Comparison of ENCODE assay signal across 13 cellular contexts in the genomic region with DNA sequence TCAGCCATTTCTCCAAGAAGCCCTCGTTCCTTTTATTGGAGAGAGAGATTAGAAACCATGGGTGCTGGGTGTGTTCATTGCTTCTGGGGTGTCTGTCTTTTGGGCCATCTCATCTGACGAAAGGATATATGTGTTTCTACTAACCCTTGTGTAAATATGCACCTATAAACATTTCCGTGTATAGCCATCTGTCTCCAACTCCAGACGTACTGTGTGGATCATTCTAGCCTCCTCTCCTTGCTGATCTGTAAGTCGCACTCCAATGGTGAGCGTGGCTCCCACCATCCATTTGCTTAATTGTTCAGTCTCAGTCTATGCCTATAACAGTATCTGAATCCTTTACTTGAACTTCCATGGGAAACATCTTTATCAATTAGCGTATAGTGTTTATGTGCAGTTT. TPM values are rescaled to one million over a fixed set of nuclear protein-coding genes. Genes with fewer than 3 reads are reported as not detected.
DNase-seq lines count a peak whose midpoint lies in the region; ATAC-seq and TF ChIP-seq lines count a peak whose summit lies in the region.
"Had no signal": no experiment of that assay in that cellular context is flagged by ENCODE, and none has a peak within 500 bp of the region (broad histone marks: within the 10 kb centered on the region; RNA-seq: fewer than 3 reads in every experiment).

No MANE protein-coding gene starts in this region.

- H3K27ac ChIP-seq in CD8-positive, alpha-beta memory T cell (ENCODE audit: low read depth, low read length): no peak overlapping the region
- H3K27ac ChIP-seq in naive thymus-derived CD4-positive, alpha-beta T cell (ENCODE audit: low read depth, low read length): no peak overlapping the region

- peaks cover 26 to 30% (median 29%) of the 10 kb centered on the region in 3 donors for H3K4me1 Mint-ChIP-seq in CD8-positive, alpha-beta memory T cell
- H3K4me1 Mint-ChIP-seq in WTC11: peaks cover 29% of the 10 kb centered on the region
- H3K4me1 Mint-ChIP-seq in naive thymus-derived CD4-positive, alpha-beta T cell: peaks cover 22 to 36% (median 29%) of the 10 kb centered on the region in 7 donors

- POLR2A ChIA-PET in CD8-positive, alpha-beta memory T cell (lab: Charles Lee): no interaction called here
- POLR2A ChIA-PET in WTC11 (lab: Charles Lee): no interaction called here
- POLR2A ChIA-PET in naive thymus-derived CD4-positive, alpha-beta T cell (lab: Charles Lee): no interaction called here

- no peaks in the 10 kb centered on the region for H3K27me3 ChIP-seq in CD8-positive, alpha-beta memory T cell (ENCODE audit: insufficient read depth, low read length, poor library complexity, severe bottlenecking)
- no peaks in the 10 kb centered on the region for H3K27me3 ChIP-seq in HAP-1 (ENCODE audit: low read depth)
- no peaks in the 10 kb centered on the region for H3K27me3 ChIP-seq in naive thymus-derived CD4-positive, alpha-beta T cell (ENCODE audit: control insufficient read depth in 2 of 2, insufficient read depth in 2 of 2, low read length in 2 of 2)

- peaks cover 0 to 5% (median 0%) of the 10 kb centered on the region in 5 donors for H3K9me3 Mint-ChIP-seq in CD8-positive, alpha-beta memory T cell
- H3K9me3 Mint-ChIP-seq in WTC11: no peaks in the 10 kb centered on the region
- peaks cover 0 to 8% (median 0%) of the 10 kb centered on the region in 11 donors for H3K9me3 Mint-ChIP-seq in naive thymus-derived CD4-positive, alpha-beta T cell

- DNase-seq in CD8-positive, alpha-beta memory T cell: no peak
- DNase-seq in HAP-1 (ENCODE audit: low spot score in 2 of 2): no peak
- DNase-seq in WTC11 (ENCODE audit: low spot score): no peak
- DNase-seq in naive thymus-derived CD4-positive, alpha-beta T cell: no peak
- no peak for DNase-seq in activated gamma-delta T cell treated with Interleukin-2 at 50 U/mL for 16 hours
- DNase-seq in NCI-H2227 treated with DMSO at 0.1 percent for 48 hours (lab: John Stamatoyannopoulos, UW): no peak
- no peak for DNase-seq in ACHN
- DNase-seq in epidermal melanocyte (ENCODE audit: insufficient read length, low spot score): no peak
- DNase-seq: effector memory CD8-positive, alpha-beta T cell; GOT3; hypothalamus; midbrain; small intestine had no signal

- H3K27ac Mint-ChIP-seq in CD8-positive, alpha-beta memory T cell: peak overlapping the region in 4 of 8 donors; percentile 3 to 92 (median 24)
- no peak overlapping the region for H3K27ac Mint-ChIP-seq in WTC11
- peak overlapping the region in 2 of 9 donors; percentile 5 to 14 for H3K27ac Mint-ChIP-seq in naive thymus-derived CD4-positive, alpha-beta T cell
- H3K27ac Mint-ChIP-seq: effector memory CD8-positive, alpha-beta T cell had no signal

- H3K4me3 ChIP-seq in CD8-positive, alpha-beta memory T cell (ENCODE audit: low read length): no peak overlapping the region
- H3K4me3 ChIP-seq in HAP-1: peak overlapping the region; percentile 88
- H3K4me3 ChIP-seq in naive thymus-derived CD4-positive, alpha-beta T cell (ENCODE audit: low read length): no peak overlapping the region

- intact Hi-C loops in naive thymus-derived CD4-positive, alpha-beta T cell (cut with micrococcal nuclease): no loop called here

- ATAC-seq in WTC11: no peak
- no peak for ATAC-seq in naive thymus-derived CD4-positive, alpha-beta T cell
- ATAC-seq: effector memory CD8-positive, alpha-beta T cell had no signal

- H3K36me3 Mint-ChIP-seq in CD8-positive, alpha-beta memory T cell: peaks cover 5 to 35% (median 11%) of the 10 kb centered on the region in 3 donors
- H3K36me3 Mint-ChIP-seq in WTC11: peaks cover 24% of the 10 kb centered on the region
- H3K36me3 Mint-ChIP-seq in naive thymus-derived CD4-positive, alpha-beta T cell: peaks cover 5 to 34% (median 8%) of the 10 kb centered on the region in 5 donors

- in situ Hi-C loops in HAP-1 (cut with MboI; ENCODE audit: low sequenced_read_pairs) (no loop called here), ACHN (cut with HindIII; ENCODE audit: low pct_ligation_motif_present, low pct_unique_long_range_greater_than_20kb, low sequenced_read_pairs) (no loop called here)

- H3K4me3 Mint-ChIP-seq in CD8-positive, alpha-beta memory T cell: peak overlapping the region; percentile 81 to 95 (median 90)
- peak overlapping the region; percentile 84 for H3K4me3 Mint-ChIP-seq in WTC11
- peak overlapping the region; percentile 84 to 95 (median 91) for H3K4me3 Mint-ChIP-seq in naive thymus-derived CD4-positive, alpha-beta T cell

- H3K27me3 Mint-ChIP-seq in CD8-positive, alpha-beta memory T cell: no peaks in the 10 kb centered on the region
- peaks cover 6% of the 10 kb centered on the region for H3K27me3 Mint-ChIP-seq in WTC11 (ENCODE audit: low read depth)
- H3K27me3 Mint-ChIP-seq in naive thymus-derived CD4-positive, alpha-beta T cell: no peaks in the 10 kb centered on the region
- H3K27me3 Mint-ChIP-seq: effector memory CD8-positive, alpha-beta T cell had no signal

- no peaks in the 10 kb centered on the region for H3K36me3 ChIP-seq in CD8-positive, alpha-beta memory T cell (ENCODE audit: insufficient read depth, low read length)
- peaks cover 11% of the 10 kb centered on the region for H3K36me3 ChIP-seq in HAP-1 (replicated peaks)
- peaks cover 0 to 8% (median 0%) of the 10 kb centered on the region in 3 experiments for H3K36me3 ChIP-seq in naive thymus-derived CD4-positive, alpha-beta T cell (ENCODE audit: control insufficient read depth in 2 of 3, insufficient read depth in 3 of 3, low read length in 3 of 3)

- CTCF ChIA-PET in CD8-positive, alpha-beta memory T cell (lab: Charles Lee): no interaction called here
- CTCF ChIA-PET in WTC11 (lab: Charles Lee): no interaction called here
- CTCF ChIA-PET in naive thymus-derived CD4-positive, alpha-beta T cell (lab: Charles Lee): no interaction called here

- no peaks in the 10 kb centered on the region for H3K9me3 ChIP-seq in CD8-positive, alpha-beta memory T cell (ENCODE audit: low read length)
- H3K9me3 ChIP-seq in HAP-1: no peaks in the 10 kb centered on the region
- H3K9me3 ChIP-seq in naive thymus-derived CD4-positive, alpha-beta T cell (ENCODE audit: control insufficient read depth in 2 of 3, low read length in 3 of 3): no peaks in the 10 kb centered on the region

- peaks cover 21% of the 10 kb centered on the region for H3K4me1 ChIP-seq in CD8-positive, alpha-beta memory T cell (ENCODE audit: insufficient read depth, low read length)
- H3K4me1 ChIP-seq in HAP-1: peaks cover 6% of the 10 kb centered on the region
- peaks cover 8 to 14% of the 10 kb centered on the region in 2 donors for H3K4me1 ChIP-seq in naive thymus-derived CD4-positive, alpha-beta T cell (ENCODE audit: control insufficient read depth in 2 of 2, insufficient read depth in 2 of 2, low read length in 2 of 2)

- no peak for TF ChIP-seq CTCF in WTC11 (IDR thresholded peaks at IDR 0.05)

TF ChIP-seq in WTC11, 78 proteins besides CTCF, POLR2A, EP300 and RAD21 (continues in another document):
- TF ChIP-seq RORB (CRISPR knock-in tag; IDR thresholded peaks at IDR 0.05) (no peak), GTF2I (CRISPR knock-in tag; conservative IDR thresholded peaks at IDR 0.05) (no peak), TEAD1 (CRISPR knock-in tag; IDR thresholded peaks at IDR 0.05) (no peak), MXD4 (CRISPR knock-in tag; IDR thresholded peaks at IDR 0.05; ENCODE audit: borderline replicate concordance) (no peak)
- TF ChIP-seq, protein P1, sequence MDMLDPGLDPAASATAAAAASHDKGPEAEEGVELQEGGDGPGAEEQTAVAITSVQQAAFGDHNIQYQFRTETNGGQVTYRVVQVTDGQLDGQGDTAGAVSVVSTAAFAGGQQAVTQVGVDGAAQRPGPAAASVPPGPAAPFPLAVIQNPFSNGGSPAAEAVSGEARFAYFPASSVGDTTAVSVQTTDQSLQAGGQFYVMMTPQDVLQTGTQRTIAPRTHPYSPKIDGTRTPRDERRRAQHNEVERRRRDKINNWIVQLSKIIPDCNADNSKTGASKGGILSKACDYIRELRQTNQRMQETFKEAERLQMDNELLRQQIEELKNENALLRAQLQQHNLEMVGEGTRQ (CRISPR knock-in tag; IDR thresholded peaks at IDR 0.05): no peak
- TF ChIP-seq, protein P2, sequence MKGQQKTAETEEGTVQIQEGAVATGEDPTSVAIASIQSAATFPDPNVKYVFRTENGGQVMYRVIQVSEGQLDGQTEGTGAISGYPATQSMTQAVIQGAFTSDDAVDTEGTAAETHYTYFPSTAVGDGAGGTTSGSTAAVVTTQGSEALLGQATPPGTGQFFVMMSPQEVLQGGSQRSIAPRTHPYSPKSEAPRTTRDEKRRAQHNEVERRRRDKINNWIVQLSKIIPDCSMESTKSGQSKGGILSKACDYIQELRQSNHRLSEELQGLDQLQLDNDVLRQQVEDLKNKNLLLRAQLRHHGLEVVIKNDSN (CRISPR knock-in tag; IDR thresholded peaks at IDR 0.05): no peak

RNA-seq across cellular contexts. Expression of a gene that starts 1.8 kb away (rescaled TPM):
- total RNA-seq in CD8-positive, alpha-beta memory T cell: 10 to 100 TPM; 39.7 to 40.6 TPM
- polyA plus RNA-seq in CD8-positive, alpha-beta memory T cell: 10.0 TPM
- total RNA-seq in WTC11 (2021): 32.1 to 37.1 TPM (median 33.2 TPM) in 3 replicates
- total RNA-seq in naive thymus-derived CD4-positive, alpha-beta T cell: 10 to 100 TPM; 17.6 to 23.5 (median 21.7) TPM
- polyA plus RNA-seq in naive thymus-derived CD4-positive, alpha-beta T cell: 10 to 100 TPM; 14.6 to 15.7 TPM

RNA-seq across cellular contexts. Expression of a gene that starts 47.6 kb away (rescaled TPM):
- 100 to 1,000 TPM; 198 to 202 TPM for total RNA-seq in CD8-positive, alpha-beta memory T cell
- polyA plus RNA-seq in CD8-positive, alpha-beta memory T cell: 260 TPM
- 144 to 157 TPM (median 148 TPM) in 3 replicates for total RNA-seq in WTC11 (2021)
- total RNA-seq in naive thymus-derived CD4-positive, alpha-beta T cell: 100 to 1,000 TPM in 1 of 5 experiments, 10 to 100 TPM in 4; 56.9 to 107 (median 69.7) TPM
- polyA plus RNA-seq in naive thymus-derived CD4-positive, alpha-beta T cell: 100 to 1,000 TPM; 165 to 205 TPM
